Comparison of ENCODE assay signal across 8 cellular contexts in the genomic region with DNA sequence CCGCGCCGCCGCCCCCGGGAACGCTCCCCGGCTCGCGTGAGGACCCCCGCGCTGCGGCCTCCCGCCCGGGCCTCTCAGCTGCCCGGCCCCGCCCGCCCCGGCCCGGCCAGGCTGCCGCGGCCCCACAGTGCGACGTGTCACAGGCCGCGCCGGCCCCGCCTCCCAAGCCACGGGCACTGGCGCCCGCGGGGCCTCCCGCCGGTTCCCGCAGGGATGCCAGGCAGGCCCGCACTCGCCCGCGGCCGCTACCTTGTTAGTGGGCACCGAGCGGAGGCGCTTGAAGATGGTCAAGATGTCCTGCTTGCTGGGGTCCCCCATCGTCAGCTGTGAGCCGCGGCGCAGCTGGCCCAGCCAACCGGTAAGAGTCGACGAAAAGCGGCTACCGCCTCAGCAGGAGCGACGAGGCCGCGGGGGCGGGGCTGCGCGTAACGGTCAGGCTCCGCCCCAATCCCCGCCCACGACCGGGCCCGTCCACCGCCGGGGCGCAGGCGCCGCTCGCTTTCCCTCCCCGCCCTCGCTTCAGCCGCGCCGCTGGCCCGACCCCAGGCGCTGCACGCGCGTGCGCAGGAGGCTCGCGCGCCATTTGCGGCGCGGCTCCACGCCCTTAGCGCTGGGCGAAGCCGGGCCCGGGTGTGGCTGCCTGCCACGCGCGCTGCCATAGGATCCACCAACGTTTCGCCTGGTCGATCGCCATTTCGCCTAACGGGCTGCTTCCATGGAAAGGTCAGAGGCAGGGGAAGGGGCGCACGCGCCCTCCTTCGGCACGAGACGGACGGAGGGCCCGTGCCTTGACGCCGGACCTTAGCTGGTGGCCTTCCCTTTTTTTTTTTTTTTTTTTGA.
DNase-seq lines count a peak whose midpoint lies in the region; ATAC-seq lines count a peak whose summit lies in the region.

A gene with protein sequence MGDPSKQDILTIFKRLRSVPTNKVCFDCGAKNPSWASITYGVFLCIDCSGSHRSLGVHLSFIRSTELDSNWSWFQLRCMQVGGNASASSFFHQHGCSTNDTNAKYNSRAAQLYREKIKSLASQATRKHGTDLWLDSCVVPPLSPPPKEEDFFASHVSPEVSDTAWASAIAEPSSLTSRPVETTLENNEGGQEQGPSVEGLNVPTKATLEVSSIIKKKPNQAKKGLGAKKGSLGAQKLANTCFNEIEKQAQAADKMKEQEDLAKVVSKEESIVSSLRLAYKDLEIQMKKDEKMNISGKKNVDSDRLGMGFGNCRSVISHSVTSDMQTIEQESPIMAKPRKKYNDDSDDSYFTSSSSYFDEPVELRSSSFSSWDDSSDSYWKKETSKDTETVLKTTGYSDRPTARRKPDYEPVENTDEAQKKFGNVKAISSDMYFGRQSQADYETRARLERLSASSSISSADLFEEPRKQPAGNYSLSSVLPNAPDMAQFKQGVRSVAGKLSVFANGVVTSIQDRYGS (minus strand): TSS at position 409 of the 840 bp plus-strand sequence. CDS start 91 bp downstream, at position 318.

- DNase-seq in D341Med (ENCODE audit: low spot score) (peak; percentile 100), HuH-7.5 (ENCODE audit: low spot score) (peak; percentile 96), OCI-M1 (lab: John Stamatoyannopoulos, UW) (peak; percentile 96), activated T-cell treated with anti-CD3 and anti-CD28 coated beads for 24 hours (ENCODE audit: low read depth) (peak; percentile 94), epidermal melanocyte (ENCODE audit: insufficient read length, low spot score) (peak; percentile 94), middle frontal gyrus (ENCODE audit: extremely low spot score, low spot score) (peak; percentile 91)
- peak; percentile 91 to 92 for DNase-seq in stimulated activated CD8-positive, alpha-beta memory T cell treated with anti-CD3 and anti-CD28 coated beads, Interleukin-2, amount 100 ng/mL, for 1 hour (ENCODE audit: low read depth in 2 of 2)

- peak; percentile 74 for ATAC-seq in GM21515 (IDR thresholded peaks at IDR 0.05; ENCODE audit: unreplicated experiment)

Comparison
In these comparisons a context has a peak if more than half of its experiments do, and no peak if none do; other contexts are left out.
1. Peak in every context shown above with its lines: DNase-seq and ATAC-seq.